Comparison of ENCODE assay signal across 21 cellular contexts in genomic region chr5:71907589-71908145, GRCh38.
DNase-seq lines count a peak whose midpoint lies in the region; ATAC-seq and TF ChIP-seq lines count a peak whose summit lies in the region.
"Had no signal": no experiment of that assay in that cellular context is flagged by ENCODE, and none has a peak within 500 bp of the region (broad histone marks: within the 10 kb centered on the region; RNA-seq: fewer than 3 reads in every experiment).

No MANE protein-coding gene starts in this region.

- H3K36me3 Mint-ChIP-seq in chondrocyte (ENCODE audit: low read depth), result no peaks in the 10 kb centered on the region

- no peak for TF ChIP-seq RAD21 in IMR-90 (IDR thresholded peaks at IDR 0.05; ENCODE audit: low read length)

- POLR2A ChIA-PET in IMR-90 (lab: Charles Lee; ENCODE audit: unreplicated experiment), result no interaction called here

- peak overlapping the region; percentile 74; the same call in 1 of the 2 replicates for H3K23ac ChIP-seq in IMR-90 (ENCODE audit: low read depth, low read length)
- H3K23ac ChIP-seq in neuronal stem cell (ENCODE audit: low read depth, low read length, poor library complexity), result no peak overlapping the region

- H2BK15ac ChIP-seq in IMR-90 (ENCODE audit: low read depth, low read length), result peak overlapping the region; percentile 87; the same call in 1 of the 3 replicates
- no peak overlapping the region for H2BK15ac ChIP-seq in neuronal stem cell (ENCODE audit: low read length)

- 0 out of 2 replicates have a peak, but pooled peaks cover 2% of the 10 kb centered on the region for H3K27me3 ChIP-seq in IMR-90 (ENCODE audit: control insufficient read depth, insufficient read depth, low read length)
- no peaks in the 10 kb centered on the region for H3K27me3 ChIP-seq in neuronal stem cell (ENCODE audit: control insufficient read depth in 3 of 3, insufficient read depth in 3 of 3, low read depth in 1 of 3, low read length in 3 of 3)
- H3K27me3 ChIP-seq in H7 (ENCODE audit: control insufficient read depth, insufficient read depth, low read length), result no peaks in the 10 kb centered on the region
- H3K27me3 ChIP-seq: BLaER1 treated with 17β-estradiol and CSF1 and Interleukin-3, amounts not matched to agents 10 nM and 100 nM; ovary; sigmoid colon; uterus had no signal

- H4K20me1 ChIP-seq in IMR-90 (ENCODE audit: insufficient read depth, low read length), result no peaks in the 10 kb centered on the region
- H4K20me1 ChIP-seq: BLaER1 treated with 17β-estradiol and CSF1 and Interleukin-3, amounts not matched to agents 10 nM and 100 nM had no signal

- H3K4me3 ChIP-seq in IMR-90 (ENCODE audit: insufficient read depth, low read depth, low read length) (no peak overlapping the region), neuronal stem cell (ENCODE audit: low read length in 2 of 2) (no peak overlapping the region), H7 (ENCODE audit: insufficient read depth, low read depth, low read length) (no peak overlapping the region)
- H3K4me3 ChIP-seq: BLaER1 treated with 17β-estradiol and CSF1 and Interleukin-3, amounts not matched to agents 10 nM and 100 nM; mucosa of descending colon; ovary; sigmoid colon; uterus had no signal

- CTCF ChIA-PET in IMR-90 (lab: Yijun Ruan, JAX), result no interaction called here

- H3K27ac Mint-ChIP-seq in chondrocyte (ENCODE audit: unreplicated experiment), result peak overlapping the region; percentile 11
- H3K27ac Mint-ChIP-seq: activated T-helper 2 cell treated with anti-CD3 and anti-CD28 coated beads, Interferon-gamma antibody, Interleukin-2, Interleukin-4, amounts not matched to agents 10 μg/mL and 5 μg/mL and 100 μg/mL, durations not matched to agents 14 hours and 24 hours and 36 hours had no signal

- H3K9ac ChIP-seq in IMR-90 (ENCODE audit: low read depth, low read length) (no peak overlapping the region), neuronal stem cell (ENCODE audit: low read depth, low read length, poor library complexity) (no peak overlapping the region)
- H3K9ac ChIP-seq: BLaER1 treated with 17β-estradiol and CSF1 and Interleukin-3, amounts not matched to agents 10 nM and 100 nM had no signal

- no peak overlapping the region for H3K56ac ChIP-seq in IMR-90 (ENCODE audit: extremely low read depth, insufficient read depth, low read length)

- peak overlapping the region; percentile 29; the same call in 1 of the 2 replicates for H4K91ac ChIP-seq in IMR-90 (ENCODE audit: insufficient read depth, low read depth, low read length)
- H4K91ac ChIP-seq in neuronal stem cell (ENCODE audit: low read depth, low read length, poor library complexity), result no peak overlapping the region

- H2BK12ac ChIP-seq in neuronal stem cell (ENCODE audit: low read length), result no peak overlapping the region

- peaks cover 12% of the 10 kb centered on the region for H3K9me3 Mint-ChIP-seq in chondrocyte (ENCODE audit: low read depth)
- H3K9me3 Mint-ChIP-seq: activated T-helper 2 cell treated with anti-CD3 and anti-CD28 coated beads, Interferon-gamma antibody, Interleukin-2, Interleukin-4, amounts not matched to agents 10 μg/mL and 5 μg/mL and 100 μg/mL, durations not matched to agents 14 hours and 24 hours and 36 hours; central memory CD8-positive, alpha-beta T cell had no signal

- H4K8ac ChIP-seq in IMR-90 (ENCODE audit: low read depth in 2 of 2, low read length in 2 of 2) (peak overlapping the region; percentile 67 to 81; a peak in 3 of 4 replicates), neuronal stem cell (ENCODE audit: low read depth, low read length) (no peak overlapping the region)

- H4K5ac ChIP-seq in IMR-90 (ENCODE audit: low read depth, low read length), result peak overlapping the region; percentile 99

- H3K4me3 Mint-ChIP-seq in chondrocyte (ENCODE audit: unreplicated experiment), result no peak overlapping the region
- H3K4me3 Mint-ChIP-seq: central memory CD8-positive, alpha-beta T cell had no signal

- H2BK120ac ChIP-seq in IMR-90 (ENCODE audit: low read depth, low read length) (peak overlapping the region; percentile 97), neuronal stem cell (ENCODE audit: low read depth, low read length) (no peak overlapping the region)

- no peaks in the 10 kb centered on the region for H3K79me1 ChIP-seq in IMR-90 (ENCODE audit: low read depth in 1 of 2, low read length in 2 of 2)
- no peaks in the 10 kb centered on the region for H3K79me1 ChIP-seq in neuronal stem cell (ENCODE audit: low read depth, low read length)

- WGBS in IMR-90 (ENCODE audit: extremely low coverage in 2 of 2, insufficient read length in 1 of 2), 2 experiments, result no CpG with 5 or more reads among the region's 4 CpGs
- no CpG with 5 or more reads among the region's 4 CpGs for whole genome bisulfite sequencing in neuronal stem cell (ENCODE audit: extremely low coverage in 2 of 2, insufficient read length in 2 of 2, insufficient replicate concordance in 1 of 2), 2 donors

- in situ Hi-C loops in IMR-90 (cut with MboI; ENCODE audit: low sequenced_read_pairs), result no loop called here

- H2AFZ ChIP-seq in IMR-90 (replicated peaks; ENCODE audit: low read length, poor library complexity) (peak overlapping the region; percentile 66), neuronal stem cell (ENCODE audit: low read length) (peak overlapping the region; percentile 75)

- H3K4ac ChIP-seq in IMR-90 (ENCODE audit: low read depth, low read length), result peak overlapping the region; percentile 85
- H3K4ac ChIP-seq in neuronal stem cell (ENCODE audit: low read length), result no peak overlapping the region

- H3K9me3 ChIP-seq in IMR-90 (ENCODE audit: control insufficient read depth, insufficient read depth, low read length) (peaks cover 2% of the 10 kb centered on the region; the same call in 1 of the 2 replicates), neuronal stem cell (replicated peaks in 1 of 2; ENCODE audit: control insufficient read depth in 2 of 2, insufficient read depth in 1 of 2, low read depth in 1 of 2, low read length in 2 of 2) (peaks cover 2 to 7% of the 10 kb centered on the region in 2 donors)
- H3K9me3 ChIP-seq: mucosa of descending colon, ovary, sigmoid colon, uterus had no signal

- H2BK5ac ChIP-seq in IMR-90 (ENCODE audit: low read depth, low read length, poor library complexity, severe bottlenecking) (peak overlapping the region; percentile 92), neuronal stem cell (ENCODE audit: low read length) (no peak overlapping the region)

- no peaks in the 10 kb centered on the region for H3K27me3 Mint-ChIP-seq in chondrocyte (ENCODE audit: low read depth)

- TF ChIP-seq POLR2A in IMR-90 (IDR thresholded peaks at IDR 0.05; ENCODE audit: low read depth, low read length), result no peak

- peak overlapping the region; percentile 6 for H2AK9ac ChIP-seq in IMR-90 (replicated peaks; ENCODE audit: low read depth, low read length, poor library complexity)

- H3K27ac ChIP-seq in IMR-90 (ENCODE audit: insufficient read depth, low read length), result peak overlapping the region; percentile 36; the same call in 1 of the 2 replicates
- no peak overlapping the region for H3K27ac ChIP-seq in neuronal stem cell (replicated peaks; ENCODE audit: low read length)
- H3K27ac ChIP-seq: ovary had no signal

- peak overlapping the region; percentile 95 for H2BK20ac ChIP-seq in IMR-90 (ENCODE audit: low read depth, low read length)

- intact Hi-C loops in IMR-90 (cut with micrococcal nuclease), result no loop called here

- TF ChIP-seq CTCF in IMR-90 (conservative IDR thresholded peaks at IDR 0.05; ENCODE audit: low read depth, low read length), result no peak
- TF ChIP-seq CTCF in chondrocyte (IDR thresholded peaks at IDR 0.05), result no peak

- H3K4me1 Mint-ChIP-seq in chondrocyte (ENCODE audit: low read depth), result peaks cover 18% of the 10 kb centered on the region
- H3K4me1 Mint-ChIP-seq: central memory CD8-positive, alpha-beta T cell had no signal

- H3K36me3 ChIP-seq in IMR-90 (ENCODE audit: control insufficient read depth, insufficient read depth, low read length), result no peaks in the 10 kb centered on the region
- peaks cover 0 to 1% of the 10 kb centered on the region in 2 donors for H3K36me3 ChIP-seq in neuronal stem cell (replicated peaks in 1 of 2; ENCODE audit: control insufficient read depth in 2 of 2, insufficient read depth in 2 of 2, low read length in 2 of 2)
- no peaks in the 10 kb centered on the region for H3K36me3 ChIP-seq in H7 (replicated peaks; ENCODE audit: control insufficient read depth, insufficient read depth, low read length)
- H3K36me3 ChIP-seq: BLaER1 treated with 17β-estradiol and CSF1 and Interleukin-3, amounts not matched to agents 10 nM and 100 nM; ovary; sigmoid colon; uterus had no signal

- DNase-seq in NCI-H748 (lab: John Stamatoyannopoulos, UW; ENCODE audit: unreplicated experiment) (peak; percentile 21), NCI-H748 treated with DMSO at 0.1 percent for 48 hours (lab: John Stamatoyannopoulos, UW) (no peak), IMR-90 (no peak), chondrocyte (ENCODE audit: low spot score) (no peak), neuronal stem cell (ENCODE audit: low spot score) (no peak), H7 (no peak)
- DNase-seq in stimulated activated CD8-positive, alpha-beta memory T cell treated with anti-CD3 and anti-CD28 coated beads, Interleukin-4, amount 100 ng/mL, for 48 hours, result no peak
- DNase-seq: activated CD4-positive, CD25-positive, alpha-beta regulatory T cell treated with anti-CD3 and anti-CD28 coated beads, Interleukin-2, amount 50 U/mL, for 72 hours; effector memory CD4-positive, alpha-beta T cell; KG1; mucosa of descending colon; NCI-H1092; ovary; sigmoid colon; stimulated activated CD4-positive, alpha-beta T cell treated with anti-CD3 and anti-CD28 coated beads, Interleukin-2, amount 100 ng/mL, for 24 hours; T-helper 9 cell; uterus had no signal

- BruUV-seq in IMR-90 (replicated peaks; lab: Mats Ljungman, UMichigan), result no TSS peak

- H3K4me2 ChIP-seq in IMR-90 (ENCODE audit: low read depth, low read length), result no peak overlapping the region
- no peak overlapping the region for H3K4me2 ChIP-seq in neuronal stem cell (ENCODE audit: insufficient read depth, low read length, poor library complexity, severe bottlenecking)
- H3K4me2 ChIP-seq: BLaER1 treated with 17β-estradiol and CSF1 and Interleukin-3, amounts not matched to agents 10 nM and 100 nM had no signal

- H3K14ac ChIP-seq in IMR-90 (replicated peaks; ENCODE audit: low read depth, low read length) (peak overlapping the region; percentile 98; the same call in 1 of the 2 replicates), neuronal stem cell (ENCODE audit: low read length) (no peak overlapping the region)

- H3K18ac ChIP-seq in IMR-90 (ENCODE audit: low read depth, low read length) (peak overlapping the region; percentile 87), neuronal stem cell (ENCODE audit: low read length) (no peak overlapping the region)

- ATAC-seq in IMR-90 (ENCODE audit: low read depth), result peak; percentile 64
- ATAC-seq in HG02885 (IDR thresholded peaks at IDR 0.05; ENCODE audit: poor library complexity, unreplicated experiment), result no peak
- ATAC-seq: mucosa of descending colon had no signal

- H3K9me1 ChIP-seq in IMR-90 (ENCODE audit: insufficient read depth, low read length), result peaks cover 5% of the 10 kb centered on the region; the same call in 1 of the 2 replicates

- H2AK5ac ChIP-seq in IMR-90 (ENCODE audit: low read depth, low read length), result peak overlapping the region; percentile 72; the same call in 1 of the 2 replicates
- H2AK5ac ChIP-seq in neuronal stem cell (ENCODE audit: low read depth, low read length), result no peak overlapping the region

- H3K4me1 ChIP-seq in IMR-90 (ENCODE audit: control insufficient read depth, insufficient read depth, low read length) (peaks cover 12% of the 10 kb centered on the region), neuronal stem cell (ENCODE audit: control insufficient read depth in 2 of 2, insufficient read depth in 1 of 2, low read depth in 1 of 2, low read length in 2 of 2) (peaks cover 4 to 5% of the 10 kb centered on the region in 2 donors)

- dilution Hi-C loops in IMR-90 (cut with HindIII; ENCODE audit: low sequenced_read_pairs, unreplicated experiment), result no loop called here
